In genomic region chrX:16743604-16744325, GRCh38 we compare ENCODE assay signal across 15 cellular contexts. TPM values are rescaled to one million over a fixed set of nuclear protein-coding genes. Genes with fewer than 3 reads are reported as not detected.
A peak's percentile ranks its signal among the peaks of the same experiment; 100 is the strongest.
DNase-seq lines count a peak whose midpoint lies in the region; ATAC-seq and TF ChIP-seq lines count a peak whose summit lies in the region.
"Had no signal": no experiment of that assay in that cellular context is flagged by ENCODE, and none has a peak within 500 bp of the region (broad histone marks: within the 10 kb centered on the region; RNA-seq: fewer than 3 reads in every experiment).

No MANE protein-coding gene starts in this region.

- H3K27me3 Mint-ChIP-seq in H9 (ENCODE audit: low read depth) = no peaks in the 10 kb centered on the region
- H3K27me3 Mint-ChIP-seq in endothelial cell (ENCODE audit: unreplicated experiment) = peaks cover 2% of the 10 kb centered on the region
- H3K27me3 Mint-ChIP-seq: activated CD4-positive, alpha-beta memory T cell treated with anti-CD3 and anti-CD28 coated beads for 36 hours; activated naive CD4-positive, alpha-beta T cell treated with anti-CD3 and anti-CD28 coated beads, Interleukin-2, amount 50 U/mL, for 24 hours; stimulated activated naive CD8-positive, alpha-beta T cell treated with anti-CD3 and anti-CD28 coated beads, Interleukin-15, Interleukin-2, amounts not matched to agents 100 ng/mL and 50 ng/mL, for 24 hours had no signal

- H2AK5ac ChIP-seq in H9 (ENCODE audit: insufficient read length, low read length) = no peak overlapping the region

- intact Hi-C loops in adrenal gland (cut with DNase I) (no loop called here), transverse colon (cut with DNase I; ENCODE audit: low total_unique reads) (no loop called here)

- no peak overlapping the region for H3K23ac ChIP-seq in H9 (ENCODE audit: insufficient read length, low read depth, low read length)

- H2BK120ac ChIP-seq in H9 (ENCODE audit: low read depth, low read length, poor library complexity, severe bottlenecking) = no peak overlapping the region

- no peak overlapping the region for H3K18ac ChIP-seq in H9 (ENCODE audit: insufficient read length, low read depth, low read length)

- peaks cover 46 to 92% (median 76%) of the 10 kb centered on the region in 3 experiments; a peak in 6 of 7 replicates for H3K36me3 Mint-ChIP-seq in H9 (ENCODE audit: insufficient read depth in 1 of 3, low read depth in 3 of 3)
- peaks cover 18% of the 10 kb centered on the region for H3K36me3 Mint-ChIP-seq in endothelial cell (ENCODE audit: low read depth, unreplicated experiment)
- peaks cover 99% of the 10 kb centered on the region for H3K36me3 Mint-ChIP-seq in stimulated activated effector memory CD8-positive, alpha-beta T cell treated with anti-CD3 and anti-CD28 coated beads, Interleukin-12 subunit alpha, Interleukin-12 subunit beta, amount 100 ng/mL, for 72 hours

- DNase-seq in ACHN = peak; percentile 76
- DNase-seq in H9 = no peak
- DNase-seq in adrenal gland = peak in 6 of 7 donors; percentile 42 to 58 (median 51)
- DNase-seq in hepatic stellate cell (ENCODE audit: low spot score) = peak; percentile 56
- DNase-seq in transverse colon = no peak
- DNase-seq in endothelial cell (ENCODE audit: low spot score) = no peak
- no peak for DNase-seq in stimulated activated effector memory CD8-positive, alpha-beta T cell treated with anti-CD3 and anti-CD28 coated beads, Interleukin-12 subunit alpha, Interleukin-12 subunit beta, amount 100 ng/mL, for 72 hours (ENCODE audit: low spot score in 2 of 2)
- DNase-seq: activated CD4-positive, alpha-beta memory T cell treated with anti-CD3 and anti-CD28 coated beads for 36 hours; NCI-H1417 treated with DMSO at 0.1 percent for 48 hours; NK-92 treated with Interleukin-12 subunit alpha and Interleukin-12 subunit beta, amount 100 ng/mL, for 24 hours had no signal

- H4K5ac ChIP-seq in H9 (ENCODE audit: insufficient read length, low read depth, low read length) = no peak overlapping the region

- TF ChIP-seq POLR2A in adrenal gland (IDR thresholded peaks at IDR 0.05) (no peak), transverse colon (IDR thresholded peaks at IDR 0.05) (no peak)

- H4K91ac ChIP-seq in H9 (ENCODE audit: insufficient read length, low read depth, low read length) = no peak overlapping the region

- H2BK15ac ChIP-seq in H9 (ENCODE audit: low read depth, low read length) = no peak overlapping the region

- H3K27ac ChIP-seq in H9 (ENCODE audit: insufficient read length, low read depth, low read length) (no peak overlapping the region), adrenal gland (peak overlapping the region in 3 of 5 donors; percentile 34 to 69 (median 63)), transverse colon (no peak overlapping the region)

- TF ChIP-seq EP300 in transverse colon (IDR thresholded peaks at IDR 0.05; ENCODE audit: low read depth) = no peak

- H3K4me1 Mint-ChIP-seq in H9 = peaks cover 3 to 9% of the 10 kb centered on the region in 2 experiments; a peak in 3 of 4 replicates
- H3K4me1 Mint-ChIP-seq in endothelial cell (ENCODE audit: unreplicated experiment) = peaks cover 9% of the 10 kb centered on the region
- no peaks in the 10 kb centered on the region for H3K4me1 Mint-ChIP-seq in stimulated activated effector memory CD8-positive, alpha-beta T cell treated with anti-CD3 and anti-CD28 coated beads, Interleukin-12 subunit alpha, Interleukin-12 subunit beta, amount 100 ng/mL, for 72 hours
- H3K4me1 Mint-ChIP-seq: activated naive CD4-positive, alpha-beta T cell treated with anti-CD3 and anti-CD28 coated beads, Interleukin-2, amount 50 U/mL, for 24 hours; neural crest cell had no signal

- H3K4me1 ChIP-seq in H9 (ENCODE audit: insufficient read depth, low read length) (no peaks in the 10 kb centered on the region), adrenal gland (replicated peaks in 1 of 2) (peaks cover 10 to 17% of the 10 kb centered on the region in 2 donors), transverse colon (no peaks in the 10 kb centered on the region)

- no peak overlapping the region for H2AFZ ChIP-seq in H9 (ENCODE audit: low read length)

- H3K27me3 ChIP-seq in H9 (ENCODE audit: insufficient read depth, low read length) = no peaks in the 10 kb centered on the region
- no peaks in the 10 kb centered on the region for H3K27me3 ChIP-seq in adrenal gland
- no peaks in the 10 kb centered on the region for H3K27me3 ChIP-seq in transverse colon

- H2BK20ac ChIP-seq in H9 (ENCODE audit: low read depth, low read length, poor library complexity, severe bottlenecking) = no peak overlapping the region

- H3K36me3 ChIP-seq in adrenal gland (replicated peaks in 1 of 2) (peaks cover 0 to 40% of the 10 kb centered on the region in 2 donors), transverse colon (no peaks in the 10 kb centered on the region)

- no peak overlapping the region for H3K9ac ChIP-seq in H9 (ENCODE audit: extremely low read depth, insufficient read length, low read length)

- H3K9me3 Mint-ChIP-seq in H9 = no peaks in the 10 kb centered on the region
- no peaks in the 10 kb centered on the region for H3K9me3 Mint-ChIP-seq in endothelial cell (ENCODE audit: unreplicated experiment)
- H3K9me3 Mint-ChIP-seq in stimulated activated effector memory CD8-positive, alpha-beta T cell treated with anti-CD3 and anti-CD28 coated beads, Interleukin-12 subunit alpha, Interleukin-12 subunit beta, amount 100 ng/mL, for 72 hours = no peaks in the 10 kb centered on the region
- H3K9me3 Mint-ChIP-seq: activated CD4-positive, alpha-beta memory T cell treated with anti-CD3 and anti-CD28 coated beads for 36 hours; activated naive CD4-positive, alpha-beta T cell treated with anti-CD3 and anti-CD28 coated beads, Interleukin-2, amount 50 U/mL, for 24 hours; neural crest cell; stimulated activated naive CD8-positive, alpha-beta T cell treated with anti-CD3 and anti-CD28 coated beads, Interleukin-15, Interleukin-2, amounts not matched to agents 100 ng/mL and 50 ng/mL, for 24 hours; T-helper 1 cell treated with Interleukin-12 subunit alpha and Interleukin-12 subunit beta and Interleukin-4 antibody, amounts not matched to agents 30 μg/mL and 1 μg/mL, for 36 hours had no signal

- no peaks in the 10 kb centered on the region for H3K23me2 ChIP-seq in H9 (ENCODE audit: insufficient read length, low read depth, low read length, poor library complexity, severe bottlenecking)

- no peak for ATAC-seq in HG02642 (IDR thresholded peaks at IDR 0.05; ENCODE audit: poor library complexity, unreplicated experiment)
- no peak for ATAC-seq in stimulated activated effector memory CD8-positive, alpha-beta T cell treated with anti-CD3 and anti-CD28 coated beads, Interleukin-12 subunit alpha, Interleukin-12 subunit beta, amount 100 ng/mL, for 72 hours

- no peaks in the 10 kb centered on the region for H3K9me3 ChIP-seq in H9 (ENCODE audit: control insufficient read depth, low read depth, low read length)
- no peaks in the 10 kb centered on the region for H3K9me3 ChIP-seq in adrenal gland (replicated peaks in 1 of 3)
- H3K9me3 ChIP-seq in transverse colon = no peaks in the 10 kb centered on the region

- no peak overlapping the region for H2BK5ac ChIP-seq in H9 (ENCODE audit: insufficient read length, low read length)

- no peak overlapping the region for H3K4ac ChIP-seq in H9 (ENCODE audit: low read depth, low read length)

- in situ Hi-C loops in ACHN (cut with HindIII; ENCODE audit: low pct_ligation_motif_present, low pct_unique_long_range_greater_than_20kb, low sequenced_read_pairs) (no loop called here), transverse colon (cut with MboI; ENCODE audit: low pct_ligation_motif_present in 1 of 4, low pct_unique_long_range_greater_than_20kb in 1 of 4, low sequenced_read_pairs in 3 of 4) (no loop called here)

- H3K14ac ChIP-seq in H9 (ENCODE audit: insufficient read depth, low read length) = no peak overlapping the region

- no peak overlapping the region for H4K8ac ChIP-seq in H9 (replicated peaks; ENCODE audit: insufficient read length, low read depth, low read length)

- H3K79me2 ChIP-seq in H9 (ENCODE audit: insufficient read depth, low read length) = no peaks in the 10 kb centered on the region

- no peaks in the 10 kb centered on the region for H3K79me1 ChIP-seq in H9 (ENCODE audit: insufficient read depth, low read depth, low read length, poor library complexity, severe bottlenecking)

- H3T11ph ChIP-seq in H9 (ENCODE audit: low read length) = no peak overlapping the region

- H3K4me3 ChIP-seq in adrenal gland (no peak overlapping the region), transverse colon (no peak overlapping the region)

- no peaks in the 10 kb centered on the region for H4K20me1 ChIP-seq in H9 (ENCODE audit: control insufficient read depth, insufficient read depth, insufficient read length)

- TF ChIP-seq CTCF in H9 (conservative IDR thresholded peaks at IDR 0.05) = no peak; the same call in 2 of the 3 replicates
- TF ChIP-seq CTCF in adrenal gland (IDR thresholded peaks at IDR 0.05) = peak in 5 of 6 experiments; percentile 27 to 39 (median 31)
- TF ChIP-seq CTCF in transverse colon (IDR thresholded peaks at IDR 0.05) = no peak
- no peak for TF ChIP-seq CTCF in endothelial cell (IDR thresholded peaks at IDR 0.05; ENCODE audit: unreplicated experiment)

- no CpG with 5 or more reads among the region's 12 CpGs for WGBS in H9 (ENCODE audit: extremely low coverage, insufficient read length, low lambda C conversion rate)
- WGBS in adrenal gland, 4 donors = 47 to 72% (median 62%) methylated on average over 11 to 12 of the region's 12 CpGs
- WGBS in transverse colon (ENCODE audit: low coverage in 1 of 2), 2 donors = 95% methylated on average over 12 of the region's 12 CpGs; no CpG with 5 or more reads in 1 of the 2 donors

- H3K27ac Mint-ChIP-seq in H9 (peak overlapping the region in 2 of 3 experiments; percentile 70 to 83; a peak in 5 of 7 replicates), endothelial cell (ENCODE audit: unreplicated experiment) (no peak overlapping the region)
- H3K27ac Mint-ChIP-seq in stimulated activated effector memory CD8-positive, alpha-beta T cell treated with anti-CD3 and anti-CD28 coated beads, Interleukin-12 subunit alpha, Interleukin-12 subunit beta, amount 100 ng/mL, for 72 hours = no peak overlapping the region
- H3K27ac Mint-ChIP-seq: activated CD4-positive, alpha-beta memory T cell treated with anti-CD3 and anti-CD28 coated beads for 36 hours; activated naive CD4-positive, alpha-beta T cell treated with anti-CD3 and anti-CD28 coated beads, Interleukin-2, amount 50 U/mL, for 24 hours; stimulated activated naive CD8-positive, alpha-beta T cell treated with anti-CD3 and anti-CD28 coated beads, Interleukin-15, Interleukin-2, amounts not matched to agents 100 ng/mL and 50 ng/mL, for 24 hours; T-helper 1 cell treated with Interleukin-12 subunit alpha and Interleukin-12 subunit beta and Interleukin-4 antibody, amounts not matched to agents 30 μg/mL and 1 μg/mL, for 36 hours had no signal

- no peak overlapping the region for H2BK12ac ChIP-seq in H9 (ENCODE audit: insufficient read length, low read depth, low read length)

- H3K4me3 Mint-ChIP-seq in H9 (no peak overlapping the region), endothelial cell (ENCODE audit: unreplicated experiment) (no peak overlapping the region)
- no peak overlapping the region for H3K4me3 Mint-ChIP-seq in stimulated activated effector memory CD8-positive, alpha-beta T cell treated with anti-CD3 and anti-CD28 coated beads, Interleukin-12 subunit alpha, Interleukin-12 subunit beta, amount 100 ng/mL, for 72 hours
- H3K4me3 Mint-ChIP-seq: activated CD4-positive, alpha-beta memory T cell treated with anti-CD3 and anti-CD28 coated beads for 36 hours; activated naive CD4-positive, alpha-beta T cell treated with anti-CD3 and anti-CD28 coated beads, Interleukin-2, amount 50 U/mL, for 24 hours; neural crest cell; stimulated activated naive CD8-positive, alpha-beta T cell treated with anti-CD3 and anti-CD28 coated beads, Interleukin-15, Interleukin-2, amounts not matched to agents 100 ng/mL and 50 ng/mL, for 24 hours; T-helper 1 cell treated with Interleukin-12 subunit alpha and Interleukin-12 subunit beta and Interleukin-4 antibody, amounts not matched to agents 30 μg/mL and 1 μg/mL, for 36 hours had no signal

- no peak overlapping the region for H3K56ac ChIP-seq in H9 (ENCODE audit: insufficient read length, low read depth, low read length)

- H3K4me2 ChIP-seq in H9 (ENCODE audit: insufficient read depth, insufficient read length, low read length) = no peak overlapping the region

RNA-seq across cellular contexts. Expression of gene SYAP1, which starts 24.4 kb away (rescaled TPM):
- total RNA-seq in H9 (2021) = 42.0 and 42.7 TPM in 2 replicates
- 100 to 1,000 TPM in 1 of 8 donors, 10 to 100 TPM in 7; 30.5 to 106 (median 43.6) TPM for total RNA-seq in adrenal gland
- 10 to 100 TPM; 15.8 to 87.7 (median 20.0) TPM for polyA plus RNA-seq in adrenal gland
- 10 to 100 TPM; 25.3 to 34.1 (median 31.9) TPM for total RNA-seq in transverse colon
- total RNA-seq in endothelial cell (ENCODE audit: unreplicated experiment) = 18.8 TPM

RNA-seq across cellular contexts. Expression of gene CTPS2, which starts 31.3 kb away (rescaled TPM):
- total RNA-seq in H9 (2021) (67.7 and 69.7 TPM in 2 replicates), adrenal gland (10 to 100 TPM in 7 of 8 donors, 1 to 10 TPM in 1; 8.1 to 27.3 (median 16.9) TPM), transverse colon (10 to 100 TPM in 3 of 4 donors, 1 to 10 TPM in 1; 5.2 to 24.5 (median 15.1) TPM), endothelial cell (ENCODE audit: unreplicated experiment) (29.5 TPM)
- 10 to 100 TPM; 10.9 to 35.8 (median 20.1) TPM for polyA plus RNA-seq in adrenal gland

RNA-seq across cellular contexts. Expression of gene TXLNG, which starts 42.5 kb away (rescaled TPM):
- total RNA-seq in H9 (2021) (87.8 and 90.7 TPM in 2 replicates), adrenal gland (10 to 100 TPM; 15.4 to 33.2 (median 20.5) TPM), transverse colon (10 to 100 TPM in 2 of 4 donors, 1 to 10 TPM in 2; 3.4 to 24.7 (median 12.4) TPM), endothelial cell (ENCODE audit: unreplicated experiment) (6.6 TPM)
- polyA plus RNA-seq in adrenal gland = 10 to 100 TPM; 18.2 to 29.5 (median 27.0) TPM

Comparison
In these comparisons a context has a peak if more than half of its experiments do, and no peak if none do; other contexts are left out.
1. DNase-seq: peak in ACHN (single experiment), adrenal gland (6 of 7) and hepatic stellate cell (single experiment); none in H9 (single experiment), transverse colon (single experiment), endothelial cell (single experiment) and stimulated activated effector memory CD8-positive, alpha-beta T cell treated with anti-CD3 and anti-CD28 coated beads, Interleukin-12 subunit alpha, Interleukin-12 subunit beta, amount 100 ng/mL, for 72 hours (0 of 2).
2. H3K27ac ChIP-seq: peak in adrenal gland (3 of 5); none in H9 (single experiment) and transverse colon (0 of 4).
3. H3K27ac Mint-ChIP-seq: peak in H9 (2 of 3); none in endothelial cell (single experiment) and stimulated activated effector memory CD8-positive, alpha-beta T cell treated with anti-CD3 and anti-CD28 coated beads, Interleukin-12 subunit alpha, Interleukin-12 subunit beta, amount 100 ng/mL, for 72 hours (single experiment).
4. CTCF ChIP-seq: peak in adrenal gland (5 of 6); none in H9 (single experiment), transverse colon (0 of 5) and endothelial cell (single experiment).